Comparison of ENCODE assay signal across 8 cellular contexts in genomic region chr9:127224178-127224882, GRCh38.
DNase-seq lines count a peak whose midpoint lies in the region; ATAC-seq lines count a peak whose summit lies in the region.

No MANE protein-coding gene starts in this region.

- peak overlapping the region; percentile 80 for H3K27ac ChIP-seq in caudate nucleus (ENCODE audit: low read depth, low read length)

- ATAC-seq in HG03045 (IDR thresholded peaks at IDR 0.05; ENCODE audit: unreplicated experiment), result peak; percentile 58

- DNase-seq in NK-92 (lab: John Stamatoyannopoulos, UW; ENCODE audit: unreplicated experiment) (peak; percentile 8), NCI-H2171 (lab: John Stamatoyannopoulos, UW) (peak; percentile 95), caudate nucleus (lab: John Stamatoyannopoulos, UW) (peak in 59 of 61 donors; percentile 42 to 93 (median 83)), iris pigment epithelial cell (ENCODE audit: low read depth) (peak; percentile 70), smooth muscle cell of the brain vasculature (ENCODE audit: low read depth, low spot score) (peak; percentile 46)
- no peak for DNase-seq in NK-92 treated with Interleukin-12 subunit alpha and Interleukin-12 subunit beta, amount 100 ng/mL, for 24 hours (lab: John Stamatoyannopoulos, UW)
- DNase-seq in activated CD4-positive, CD25-positive, alpha-beta regulatory T cell treated with anti-CD3 and anti-CD28 coated beads, Interleukin-2, amount 50 U/mL, for 16 hours (ENCODE audit: low read depth, low spot score), result peak; percentile 69
